18 cellular contexts compared by ENCODE assay signal in the genomic region with DNA sequence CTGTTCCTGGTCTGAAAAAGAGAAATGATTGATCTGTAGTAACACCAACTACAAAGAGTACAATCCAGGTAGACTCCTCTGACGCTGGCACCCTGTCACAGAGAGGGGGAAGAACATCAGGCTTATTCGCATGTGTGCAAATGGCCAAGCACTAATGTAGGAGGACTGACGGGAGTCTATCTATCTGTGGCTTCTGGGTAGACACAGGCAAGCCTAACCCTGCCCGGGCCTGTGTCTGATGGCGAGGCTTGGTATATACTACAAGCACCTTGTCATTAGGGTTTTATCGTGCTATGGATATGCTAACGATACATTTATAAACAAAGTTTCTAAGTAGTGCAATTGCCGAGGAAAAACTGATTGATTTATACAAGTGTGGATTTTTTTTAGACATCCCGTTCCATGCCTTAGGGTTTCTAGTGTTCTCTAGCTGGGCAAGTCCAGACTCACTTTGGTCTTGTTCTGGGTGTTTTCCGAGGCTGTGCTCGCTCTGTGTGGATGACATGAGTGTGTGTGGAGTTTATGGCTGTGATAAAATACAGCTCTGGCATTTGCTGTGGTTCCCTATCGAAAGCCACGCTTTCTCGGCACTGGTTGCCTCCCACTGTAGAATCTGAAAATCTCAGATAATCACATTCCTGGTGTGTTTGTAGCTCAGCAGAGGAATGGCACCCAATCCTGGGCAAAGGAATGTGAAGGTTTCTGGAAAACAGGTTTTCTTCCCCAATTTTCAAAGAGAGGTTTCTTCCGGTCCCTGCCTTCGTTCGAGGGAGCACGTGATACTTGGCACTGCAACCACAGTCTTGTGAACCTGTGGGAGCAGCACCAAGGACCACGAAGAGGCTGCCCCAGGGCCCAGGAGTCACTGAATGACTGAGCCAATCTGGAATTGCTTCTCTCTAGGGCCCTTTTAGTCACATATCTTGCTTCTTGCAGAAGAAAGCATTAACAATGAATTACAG.
"Had no signal": no experiment of that assay in that cellular context is flagged by ENCODE, and none has a peak within 500 bp of the region (broad histone marks: within the 10 kb centered on the region; RNA-seq: fewer than 3 reads in every experiment).

No MANE protein-coding gene starts in this region.

- H3K9me3 ChIP-seq: pancreas, tibial nerve, vagina had no signal

- H3K27ac ChIP-seq: brain microvascular endothelial cell, pancreas, tibial nerve, vagina had no signal

- H3K4me1 ChIP-seq: pancreas, tibial nerve, vagina had no signal

- H3K4me3 ChIP-seq: pancreas, tibial nerve, vagina had no signal

- DNase-seq: activated B cell treated with CpG ODN at 0.5 μM for 24 hours; activated CD4-positive, alpha-beta T cell treated with anti-CD3 and anti-CD28 coated beads for 48 hours; activated CD8-positive, alpha-beta memory T cell treated with anti-CD3 and anti-CD28 coated beads, Interleukin-2, amount 50 U/mL, for 4 hours; activated CD8-positive, alpha-beta T cell treated with anti-CD3 and anti-CD28 coated beads, Interleukin-2, amount 10 ng/mL, durations not matched to agents 7 days and 5 days; activated gamma-delta T cell; activated T-cell treated with anti-CD3 and anti-CD28 coated beads, Interleukin-2, amount 50 U/mL, for 72 hours; amniotic stem cell; brain microvascular endothelial cell; cerebellar nuclear complex; effector memory CD8-positive, alpha-beta T cell; hypothalamus; pancreas; stimulated activated CD4-positive, alpha-beta T cell treated with anti-CD3 and anti-CD28 coated beads, Interleukin-15, amount 100 ng/mL, for 24 hours; stimulated activated CD4-positive, alpha-beta T cell treated with anti-CD3 and anti-CD28 coated beads, Interleukin-4, amount 100 ng/mL, for 1 hour; stimulated activated naive B cell treated with anti-CD40 and anti-IgM and Interleukin-4, amounts not matched to agents 10 μg/mL and 1 μg/mL and 100 μg/mL, for 72 hours; T-helper 2 cell had no signal

- H3K27me3 ChIP-seq: brain microvascular endothelial cell, pancreas, tibial nerve, vagina had no signal

- H3K36me3 ChIP-seq: brain microvascular endothelial cell, pancreas, tibial nerve, vagina had no signal
